ENCODE assay signal across 8 cellular contexts in genomic region chrX:53420351-53420750, GRCh38. TPM values are rescaled to one million over a fixed set of nuclear protein-coding genes. Genes with fewer than 3 reads are reported as not detected.
DNase-seq lines count a peak whose midpoint lies in the region; ATAC-seq and TF ChIP-seq lines count a peak whose summit lies in the region.
"Not testable (repeated sequence)": the region's sequence is repeated elsewhere in the genome, so short reads cannot be mapped to it uniquely, and the experiment has no call there.

No MANE protein-coding gene starts in this region.

- peaks cover 17% of the 10 kb centered on the region for H3K36me3 Mint-ChIP-seq in CD4-positive, alpha-beta T cell (ENCODE audit: low read depth)
- not testable (repeated sequence) for H3K36me3 Mint-ChIP-seq in HFFc6 (ENCODE audit: low read depth); mesothelial cell of epicardium
- H3K36me3 Mint-ChIP-seq in activated CD4-positive, alpha-beta T cell treated with anti-CD3 and anti-CD28 coated beads, Interleukin-2, amount 10 ng/mL, durations not matched to agents 7 days and 5 days (ENCODE audit: low read depth) = peaks cover 22% of the 10 kb centered on the region
- peaks cover 17% of the 10 kb centered on the region for H3K36me3 Mint-ChIP-seq in activated naive CD4-positive, alpha-beta T cell treated with anti-CD3 and anti-CD28 coated beads for 36 hours (ENCODE audit: low read depth)
- peaks cover 67% of the 10 kb centered on the region for H3K36me3 Mint-ChIP-seq in stimulated activated effector memory CD8-positive, alpha-beta T cell treated with anti-CD3 and anti-CD28 coated beads, Interleukin-12 subunit alpha, Interleukin-12 subunit beta, amount 100 ng/mL, for 72 hours

- BruUV-seq in OCI-LY7 (replicated peaks; lab: Mats Ljungman, UMichigan); mammary epithelial cell (replicated peaks; lab: Mats Ljungman, UMichigan): not testable (repeated sequence)

- H2AFZ ChIP-seq in OCI-LY7 (ENCODE audit: low read length); mammary epithelial cell (ENCODE audit: low read depth, low read length): not testable (repeated sequence)

- not testable (repeated sequence) for TF ChIP-seq CTCF in CD4-positive, alpha-beta T cell (IDR thresholded peaks at IDR 0.05); HFFc6 (IDR thresholded peaks at IDR 0.05); OCI-LY7 (conservative IDR thresholded peaks at IDR 0.05; ENCODE audit: low read length); mammary epithelial cell (conservative IDR thresholded peaks at IDR 0.05 in 1 of 2, IDR thresholded peaks at IDR 0.05 in 1 of 2; ENCODE audit: extremely low read depth in 1 of 2, insufficient read depth in 1 of 2, low read depth in 1 of 2, low read length in 2 of 2); mesothelial cell of epicardium (IDR thresholded peaks at IDR 0.05; ENCODE audit: unreplicated experiment)

- POLR2A ChIA-PET in CD4-positive, alpha-beta T cell (lab: Charles Lee); activated CD4-positive, alpha-beta T cell treated with anti-CD3 and anti-CD28 coated beads, Interleukin-2, amount 10 ng/mL, durations not matched to agents 7 days and 5 days (lab: Charles Lee): not testable (repeated sequence)
- POLR2A ChIA-PET in OCI-LY7 (lab: Charles Lee) = interaction anchor here (0.7 kb wide), 1 partner anchor 12 kb away, joined by 3 read pairs; no protein-coding TSS in a partner anchor

- not testable (repeated sequence) for H3K9me3 ChIP-seq in CD4-positive, alpha-beta T cell (ENCODE audit: control insufficient read depth, low read length); OCI-LY7 (ENCODE audit: low read length); mammary epithelial cell (replicated peaks; ENCODE audit: insufficient read depth, low read length)

- not testable (repeated sequence) for ATAC-seq in CD4-positive, alpha-beta T cell (ENCODE audit: poor library complexity); stimulated activated effector memory CD8-positive, alpha-beta T cell treated with anti-CD3 and anti-CD28 coated beads, Interleukin-12 subunit alpha, Interleukin-12 subunit beta, amount 100 ng/mL, for 72 hours

- peak overlapping the region; percentile 19 for H3K9ac ChIP-seq in mammary epithelial cell (ENCODE audit: insufficient read depth, low read length)

- peak overlapping the region; percentile 98 for H3K4me2 ChIP-seq in OCI-LY7 (ENCODE audit: low read length)
- peak overlapping the region; percentile 93 for H3K4me2 ChIP-seq in mammary epithelial cell (ENCODE audit: insufficient read depth, low read depth, low read length)

- H4K20me1 ChIP-seq in OCI-LY7 (ENCODE audit: insufficient read depth, low read length); mammary epithelial cell (ENCODE audit: insufficient read depth, low read length): not testable (repeated sequence)

- intact Hi-C loops in CD4-positive, alpha-beta T cell (cut with DNase I, micrococcal nuclease) = loop anchor here (2.0 to 10.0 kb wide), 4 partner anchors 14 to 1387 kb away; partner anchors contain the start of genes HSD17B10 (in 1 of the 2), HUWE1 (in 1 of the 2) and MAGED2 (in 1 of the 2)
- intact Hi-C loops in OCI-LY7 (cut with micrococcal nuclease; ENCODE audit: unreplicated experiment); mammary epithelial cell (cut with micrococcal nuclease): not testable (repeated sequence)
- intact Hi-C loops in activated naive CD4-positive, alpha-beta T cell treated with anti-CD3 and anti-CD28 coated beads for 36 hours (cut with micrococcal nuclease) = loop anchor here (5.0 kb wide), 2 partner anchors 328 to 423 kb away; partner anchors contain the start of gene KANTR

- H3K79me2 ChIP-seq in OCI-LY7 (ENCODE audit: insufficient read depth, low read depth, low read length) = peaks cover 61% of the 10 kb centered on the region
- H3K79me2 ChIP-seq in mammary epithelial cell (ENCODE audit: insufficient read depth, low read length) = peaks cover 60% of the 10 kb centered on the region

- not testable (repeated sequence) for H3K9me3 Mint-ChIP-seq in CD4-positive, alpha-beta T cell; HFFc6; activated CD4-positive, alpha-beta T cell treated with anti-CD3 and anti-CD28 coated beads, Interleukin-2, amount 10 ng/mL, durations not matched to agents 7 days and 5 days; activated naive CD4-positive, alpha-beta T cell treated with anti-CD3 and anti-CD28 coated beads for 36 hours; mesothelial cell of epicardium; stimulated activated effector memory CD8-positive, alpha-beta T cell treated with anti-CD3 and anti-CD28 coated beads, Interleukin-12 subunit alpha, Interleukin-12 subunit beta, amount 100 ng/mL, for 72 hours

- peak overlapping the region; percentile 99 for H3K4me3 Mint-ChIP-seq in CD4-positive, alpha-beta T cell
- H3K4me3 Mint-ChIP-seq in HFFc6 (peak overlapping the region; percentile 91; the same call in 1 of the 2 replicates), mesothelial cell of epicardium (peak overlapping the region; percentile 100)
- peak overlapping the region; percentile 87 for H3K4me3 Mint-ChIP-seq in activated CD4-positive, alpha-beta T cell treated with anti-CD3 and anti-CD28 coated beads, Interleukin-2, amount 10 ng/mL, durations not matched to agents 7 days and 5 days
- H3K4me3 Mint-ChIP-seq in activated naive CD4-positive, alpha-beta T cell treated with anti-CD3 and anti-CD28 coated beads for 36 hours = peak overlapping the region; percentile 88
- peak overlapping the region; percentile 88 for H3K4me3 Mint-ChIP-seq in stimulated activated effector memory CD8-positive, alpha-beta T cell treated with anti-CD3 and anti-CD28 coated beads, Interleukin-12 subunit alpha, Interleukin-12 subunit beta, amount 100 ng/mL, for 72 hours

- peak overlapping the region; percentile 27 for H3K27ac Mint-ChIP-seq in CD4-positive, alpha-beta T cell
- not testable (repeated sequence) for H3K27ac Mint-ChIP-seq in HFFc6; activated CD4-positive, alpha-beta T cell treated with anti-CD3 and anti-CD28 coated beads, Interleukin-2, amount 10 ng/mL, durations not matched to agents 7 days and 5 days; mesothelial cell of epicardium
- H3K27ac Mint-ChIP-seq in activated naive CD4-positive, alpha-beta T cell treated with anti-CD3 and anti-CD28 coated beads for 36 hours = peak overlapping the region; percentile 63
- H3K27ac Mint-ChIP-seq in stimulated activated effector memory CD8-positive, alpha-beta T cell treated with anti-CD3 and anti-CD28 coated beads, Interleukin-12 subunit alpha, Interleukin-12 subunit beta, amount 100 ng/mL, for 72 hours = peak overlapping the region; percentile 94

- H3K36me3 ChIP-seq in OCI-LY7 (ENCODE audit: insufficient read depth, low read length) = peaks cover 30% of the 10 kb centered on the region
- not testable (repeated sequence) for H3K36me3 ChIP-seq in mammary epithelial cell (ENCODE audit: insufficient read depth, low read length)

- H3K9me2 ChIP-seq in OCI-LY7 (ENCODE audit: insufficient read depth, low read length) = not testable (repeated sequence)

- 94% methylated on average over 3 of the region's 3 CpGs for WGBS in mammary epithelial cell (ENCODE audit: low coverage, missing lambda C conversion rate)

- dilution Hi-C loops in mammary epithelial cell (cut with HindIII; ENCODE audit: low sequenced_read_pairs) = not testable (repeated sequence)

- not testable (repeated sequence) for H3K27me3 ChIP-seq in CD4-positive, alpha-beta T cell (ENCODE audit: control insufficient read depth, insufficient read depth, low read length); mammary epithelial cell (ENCODE audit: insufficient read depth, low read length)

- H3K4me3 ChIP-seq in OCI-LY7 (ENCODE audit: low read depth, low read length, poor library complexity, severe bottlenecking) = peak overlapping the region; percentile 83
- H3K4me3 ChIP-seq in mammary epithelial cell (replicated peaks in 1 of 3; ENCODE audit: insufficient read depth in 1 of 3, low read depth in 2 of 3, low read length in 3 of 3) = peak overlapping the region in 1 of 3 experiments; percentile 79

- not testable (repeated sequence) for DNase-seq in CD4-positive, alpha-beta T cell; HFFc6; OCI-LY7 (ENCODE audit: low spot score); activated CD4-positive, alpha-beta T cell treated with anti-CD3 and anti-CD28 coated beads, Interleukin-2, amount 10 ng/mL, durations not matched to agents 7 days and 5 days; activated naive CD4-positive, alpha-beta T cell treated with anti-CD3 and anti-CD28 coated beads for 36 hours; mammary epithelial cell; mesothelial cell of epicardium (ENCODE audit: low spot score in 2 of 2, unreplicated experiment in 2 of 2); stimulated activated effector memory CD8-positive, alpha-beta T cell treated with anti-CD3 and anti-CD28 coated beads, Interleukin-12 subunit alpha, Interleukin-12 subunit beta, amount 100 ng/mL, for 72 hours (ENCODE audit: low spot score in 2 of 2)

- not testable (repeated sequence) for H3K27ac ChIP-seq in CD4-positive, alpha-beta T cell (ENCODE audit: low read depth, low read length); OCI-LY7 (ENCODE audit: low read depth, low read length, poor library complexity, severe bottlenecking); mammary epithelial cell (ENCODE audit: insufficient read depth, low read depth, low read length)

- not testable (repeated sequence) for H3K27me3 Mint-ChIP-seq in CD4-positive, alpha-beta T cell; HFFc6 (ENCODE audit: insufficient read depth); activated CD4-positive, alpha-beta T cell treated with anti-CD3 and anti-CD28 coated beads, Interleukin-2, amount 10 ng/mL, durations not matched to agents 7 days and 5 days; activated naive CD4-positive, alpha-beta T cell treated with anti-CD3 and anti-CD28 coated beads for 36 hours (ENCODE audit: low read depth); mesothelial cell of epicardium (ENCODE audit: low read depth)

- H3K4me1 Mint-ChIP-seq in CD4-positive, alpha-beta T cell (ENCODE audit: low read depth) = peaks cover 28% of the 10 kb centered on the region
- H3K4me1 Mint-ChIP-seq in HFFc6 (ENCODE audit: low read depth) = peaks cover 32% of the 10 kb centered on the region
- peaks cover 30% of the 10 kb centered on the region for H3K4me1 Mint-ChIP-seq in activated CD4-positive, alpha-beta T cell treated with anti-CD3 and anti-CD28 coated beads, Interleukin-2, amount 10 ng/mL, durations not matched to agents 7 days and 5 days
- peaks cover 30% of the 10 kb centered on the region for H3K4me1 Mint-ChIP-seq in activated naive CD4-positive, alpha-beta T cell treated with anti-CD3 and anti-CD28 coated beads for 36 hours (ENCODE audit: low read depth)
- peaks cover 14% of the 10 kb centered on the region for H3K4me1 Mint-ChIP-seq in mesothelial cell of epicardium
- not testable (repeated sequence) for H3K4me1 Mint-ChIP-seq in stimulated activated effector memory CD8-positive, alpha-beta T cell treated with anti-CD3 and anti-CD28 coated beads, Interleukin-12 subunit alpha, Interleukin-12 subunit beta, amount 100 ng/mL, for 72 hours

- CTCF ChIA-PET in CD4-positive, alpha-beta T cell (lab: Charles Lee) = interaction anchor here (0.7 kb wide), 1 partner anchor 135 kb away, joined by 3 read pairs; no protein-coding TSS in a partner anchor
- CTCF ChIA-PET in OCI-LY7 (lab: Charles Lee; ENCODE audit: unreplicated experiment) = interaction anchor here (0.6 kb wide), 1 partner anchor 500 kb away, joined by 4 read pairs; no protein-coding TSS in a partner anchor
- CTCF ChIA-PET in activated CD4-positive, alpha-beta T cell treated with anti-CD3 and anti-CD28 coated beads, Interleukin-2, amount 10 ng/mL, durations not matched to agents 7 days and 5 days (lab: Charles Lee) = interaction anchor here (1.0 kb wide), 1 partner anchor 16 kb away, joined by 3 read pairs; no protein-coding TSS in a partner anchor
- CTCF ChIA-PET in activated naive CD4-positive, alpha-beta T cell treated with anti-CD3 and anti-CD28 coated beads for 36 hours (lab: Charles Lee); mammary epithelial cell (lab: Charles Lee; ENCODE audit: low non-redundant PET): not testable (repeated sequence)

- not testable (repeated sequence) for H3K4me1 ChIP-seq in OCI-LY7 (ENCODE audit: insufficient read depth, low read length, poor library complexity, severe bottlenecking)
- peaks cover 19% of the 10 kb centered on the region for H3K4me1 ChIP-seq in mammary epithelial cell (ENCODE audit: insufficient read depth, low read length)

- in situ Hi-C loops in mammary epithelial cell (cut with MboI; ENCODE audit: low sequenced_read_pairs in 2 of 2) = not testable (repeated sequence)

RNA-seq across cellular contexts. Expression of gene SMC1A, which starts 2.1 kb away (rescaled TPM):
- 10 to 100 TPM; 25.5 to 28.6 TPM for total RNA-seq in CD4-positive, alpha-beta T cell
- 10 to 100 TPM; 40.5 to 62.0 (median 58.4) TPM for total RNA-seq in HFFc6 (2021; fragmentation: NEBNext Ultra II Directional; extraction: Animal tissue kit (Norgen Biotek cat#: 25700))
- 41.6 and 65.0 TPM in 2 replicates for total RNA-seq in OCI-LY7 (2014; rRNA removed; shearing (Covaris generic))
- 130 and 134 TPM in 2 replicates for total RNA-seq in OCI-LY7 (2022)
- 100 to 1,000 TPM; 157 to 159 TPM for total RNA-seq in activated CD4-positive, alpha-beta T cell treated with anti-CD3 and anti-CD28 coated beads, Interleukin-2, amount 10 ng/mL, durations not matched to agents 7 days and 5 days
- 100 to 1,000 TPM; 169 to 170 TPM for total RNA-seq in activated naive CD4-positive, alpha-beta T cell treated with anti-CD3 and anti-CD28 coated beads for 36 hours
- 10 to 100 TPM; 19.7 to 66.0 TPM for total RNA-seq in mammary epithelial cell
- 43.5 TPM for polyA plus RNA-seq in mammary epithelial cell
- 116 TPM for polyA minus RNA-seq in mammary epithelial cell
- 58.2 to 66.2 TPM (median 65.1 TPM) in 3 replicates for total RNA-seq in mesothelial cell of epicardium

RNA-seq across cellular contexts. Expression of gene RIBC1, which starts 2.3 kb away (rescaled TPM):
- 1 to 10 TPM; 2.5 to 2.6 TPM for total RNA-seq in CD4-positive, alpha-beta T cell
- total RNA-seq in HFFc6 (2021; fragmentation: NEBNext Ultra II Directional; extraction: Animal tissue kit (Norgen Biotek cat#: 25700)) = under 1 TPM; 0.21 to 0.43 (median 0.36) TPM
- 0.57 and 0.79 TPM in 2 replicates for total RNA-seq in OCI-LY7 (2014; rRNA removed; shearing (Covaris generic))
- total RNA-seq in OCI-LY7 (2022) (0.74 and 0.88 TPM in 2 replicates), mammary epithelial cell (1 to 10 TPM; 1.0 to 1.2 TPM), mesothelial cell of epicardium (1.2 to 2.0 TPM (median 1.7 TPM) in 3 replicates)
- total RNA-seq in activated CD4-positive, alpha-beta T cell treated with anti-CD3 and anti-CD28 coated beads, Interleukin-2, amount 10 ng/mL, durations not matched to agents 7 days and 5 days = 1 to 10 TPM; 1.1 to 1.4 TPM
- under 1 TPM; 0.48 to 0.67 TPM for total RNA-seq in activated naive CD4-positive, alpha-beta T cell treated with anti-CD3 and anti-CD28 coated beads for 36 hours
- 0.23 TPM for polyA plus RNA-seq in mammary epithelial cell
- polyA minus RNA-seq in mammary epithelial cell = not detected

RNA-seq across cellular contexts. Expression of gene HSD17B10, which starts 13.8 kb away (rescaled TPM):
- 10 to 100 TPM; 27.0 to 28.6 TPM for total RNA-seq in CD4-positive, alpha-beta T cell
- 10 to 100 TPM; 78.0 to 94.9 (median 79.0) TPM for total RNA-seq in HFFc6 (2021; fragmentation: NEBNext Ultra II Directional; extraction: Animal tissue kit (Norgen Biotek cat#: 25700))
- 106 and 107 TPM in 2 replicates for total RNA-seq in OCI-LY7 (2014; rRNA removed; shearing (Covaris generic))
- total RNA-seq in OCI-LY7 (2022) = 115 and 123 TPM in 2 replicates
- total RNA-seq in activated CD4-positive, alpha-beta T cell treated with anti-CD3 and anti-CD28 coated beads, Interleukin-2, amount 10 ng/mL, durations not matched to agents 7 days and 5 days = 100 to 1,000 TPM in 1 of 2 experiments, 10 to 100 TPM in 1; 99.6 to 105 TPM
- total RNA-seq in activated naive CD4-positive, alpha-beta T cell treated with anti-CD3 and anti-CD28 coated beads for 36 hours = 10 to 100 TPM; 69.2 to 75.2 TPM
- 10 to 100 TPM; 71.7 to 74.6 TPM for total RNA-seq in mammary epithelial cell
- 140 TPM for polyA plus RNA-seq in mammary epithelial cell
- polyA minus RNA-seq in mammary epithelial cell = 82.7 TPM
- 65.8 to 70.1 TPM (median 68.6 TPM) in 3 replicates for total RNA-seq in mesothelial cell of epicardium
